ENCODE assay signal across 19 cellular contexts in genomic region chr6:111631018-111631417, GRCh38.
"Had no signal": no experiment of that assay in that cellular context is flagged by ENCODE, and none has a peak within 500 bp of the region (broad histone marks: within the 10 kb centered on the region; RNA-seq: fewer than 3 reads in every experiment).

No MANE protein-coding gene starts in this region.

- H3K27me3 Mint-ChIP-seq: activated CD4-positive, alpha-beta memory T cell treated with anti-CD3 and anti-CD28 coated beads for 36 hours; activated naive CD8-positive, alpha-beta T cell treated with anti-CD3 and anti-CD28 coated beads, Interleukin-2, amount 50 U/mL, for 24 hours had no signal

- ATAC-seq: activated naive CD8-positive, alpha-beta T cell treated with anti-CD3 and anti-CD28 coated beads, Interleukin-2, amount 50 U/mL, for 24 hours; left lung; natural killer cell; right cardiac atrium had no signal

- H3K79me2 ChIP-seq: parathyroid adenoma had no signal

- H3K4me3 ChIP-seq: coronary artery, heart right ventricle, left lung, lung had no signal

- H3K9me3 Mint-ChIP-seq: activated T-helper 1 cell treated with anti-CD3 and anti-CD28 coated beads, Interleukin-12 subunit alpha, Interleukin-12 subunit beta, Interleukin-2, Interleukin-4 antibody, amounts not matched to agents 30 ng/mL and 10 ng/mL and 1 ng/mL, durations not matched to agents 14 hours and 24 hours and 36 hours had no signal

- H3K36me3 ChIP-seq: heart right ventricle, left lung had no signal

- DNase-seq: activated CD4-positive, alpha-beta memory T cell treated with anti-CD3 and anti-CD28 coated beads for 36 hours; activated CD4-positive, alpha-beta T cell treated with anti-CD3 and anti-CD28 coated beads for 48 hours; activated gamma-delta T cell; activated naive CD4-positive, alpha-beta T cell treated with anti-CD3 and anti-CD28 coated beads, Interleukin-2, amount 50 U/mL, for 16 hours; activated naive CD8-positive, alpha-beta T cell treated with anti-CD3 and anti-CD28 coated beads, Interleukin-2, amount 50 U/mL, for 24 hours; cerebellar nuclear complex; erythroblast; foreskin fibroblast; heart right ventricle; left lung; natural killer cell; right cardiac atrium; stimulated activated CD4-positive, alpha-beta T cell treated with anti-CD3 and anti-CD28 coated beads, Interleukin-4, amount 100 ng/mL, for 24 hours; stimulated activated naive CD4-positive, alpha-beta T cell treated with Interleukin-2 at 50 U/mL for 16 hours; T-helper 9 cell had no signal

- H3K4me1 ChIP-seq: left lung, parathyroid adenoma had no signal

- H3K4me3 Mint-ChIP-seq: activated CD4-positive, alpha-beta memory T cell treated with anti-CD3 and anti-CD28 coated beads for 36 hours; activated naive CD8-positive, alpha-beta T cell treated with anti-CD3 and anti-CD28 coated beads, Interleukin-2, amount 50 U/mL, for 24 hours; activated T-helper 1 cell treated with anti-CD3 and anti-CD28 coated beads, Interleukin-12 subunit alpha, Interleukin-12 subunit beta, Interleukin-2, Interleukin-4 antibody, amounts not matched to agents 30 ng/mL and 10 ng/mL and 1 ng/mL, durations not matched to agents 14 hours and 24 hours and 36 hours; natural killer cell had no signal

- H3K27me3 ChIP-seq: heart right ventricle, left lung had no signal

- H3K4me1 Mint-ChIP-seq: activated naive CD8-positive, alpha-beta T cell treated with anti-CD3 and anti-CD28 coated beads, Interleukin-2, amount 50 U/mL, for 24 hours; natural killer cell had no signal

- H3K27ac Mint-ChIP-seq: activated CD4-positive, alpha-beta memory T cell treated with anti-CD3 and anti-CD28 coated beads for 36 hours; activated naive CD8-positive, alpha-beta T cell treated with anti-CD3 and anti-CD28 coated beads, Interleukin-2, amount 50 U/mL, for 24 hours; activated T-helper 1 cell treated with anti-CD3 and anti-CD28 coated beads, Interleukin-12 subunit alpha, Interleukin-12 subunit beta, Interleukin-2, Interleukin-4 antibody, amounts not matched to agents 30 ng/mL and 10 ng/mL and 1 ng/mL, durations not matched to agents 14 hours and 24 hours and 36 hours; natural killer cell had no signal

- H3K27ac ChIP-seq: coronary artery, heart right ventricle, left lung, parathyroid adenoma had no signal
